Comparison of ENCODE assay signal across 5 cellular contexts in the genomic region with DNA sequence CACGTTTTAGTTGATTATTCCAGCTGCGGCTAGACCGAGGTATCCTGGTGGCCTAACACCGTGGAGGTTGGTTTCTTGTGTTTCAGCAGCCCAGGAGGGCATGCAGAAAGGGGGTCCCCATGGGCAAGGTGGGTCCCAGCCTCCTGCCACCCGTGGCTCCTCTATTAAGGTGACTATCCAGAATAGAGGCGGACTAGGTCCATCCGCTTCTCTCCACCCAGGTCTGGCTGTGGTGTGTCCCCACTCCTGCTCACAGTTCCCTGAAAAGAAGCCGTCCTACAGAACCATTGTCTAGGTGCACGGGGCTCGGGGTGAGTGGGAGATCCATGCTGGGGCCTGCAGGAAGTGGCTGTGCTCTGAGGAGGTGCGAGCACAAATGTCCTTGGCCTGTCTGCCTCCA.
"Had no signal": no experiment of that assay in that cellular context is flagged by ENCODE, and none has a peak within 500 bp of the region (broad histone marks: within the 10 kb centered on the region; RNA-seq: fewer than 3 reads in every experiment).

No MANE protein-coding gene starts in this region.

- DNase-seq: H9, HCEC 1CT had no signal

- H3K4me1 Mint-ChIP-seq: IgD-negative memory B cell had no signal

- H3K27ac Mint-ChIP-seq: GM23338, H9, IgD-negative memory B cell had no signal

- H3K4me3 ChIP-seq: GM23338 had no signal

- ATAC-seq: GM23338, HepG2 had no signal

- H3K4me2 ChIP-seq: GM23338 had no signal

- H2AFZ ChIP-seq: GM23338 had no signal

- H3K4me3 Mint-ChIP-seq: GM23338, H9, IgD-negative memory B cell had no signal

- H3K9me3 Mint-ChIP-seq: GM23338, H9 had no signal
